23 cellular contexts compared by ENCODE assay signal in genomic region chr10:43482319-43483078, GRCh38. TPM values are rescaled to one million over a fixed set of nuclear protein-coding genes. Genes with fewer than 3 reads are reported as not detected.
DNase-seq lines count a peak whose midpoint lies in the region; ATAC-seq, FAIRE-seq and TF ChIP-seq lines count a peak whose summit lies in the region.
"Had no signal": no experiment of that assay in that cellular context is flagged by ENCODE, and none has a peak within 500 bp of the region (broad histone marks: within the 10 kb centered on the region; RNA-seq: fewer than 3 reads in every experiment).

No MANE protein-coding gene starts in this region.

- no peaks in the 10 kb centered on the region for H3K23me2 ChIP-seq in H1 (ENCODE audit: low read depth, low read length)

- 93% methylated on average over 2 of the region's 2 CpGs for WGBS in liver
- WGBS in right lobe of liver (ENCODE audit: insufficient coverage, low coverage, low lambda C conversion rate, missing lambda C conversion rate) = 88% methylated on average over 1 of the region's 2 CpGs
- 91% methylated on average over 2 of the region's 2 CpGs; no CpG with 5 or more reads in 1 of the 2 experiments for WGBS in H1 (ENCODE audit: extremely low coverage in 1 of 2, insufficient coverage in 1 of 2, insufficient read length in 1 of 2, insufficient replicate concordance in 2 of 2, low coverage in 1 of 2, low lambda C conversion rate in 2 of 2, missing lambda C conversion rate in 1 of 2), 2 experiments

- H3K14ac ChIP-seq in H1 (ENCODE audit: insufficient read length) = no peak overlapping the region

- H3K4me2 ChIP-seq in H1 (ENCODE audit: insufficient read depth in 1 of 2, low read depth in 2 of 2, low read length in 2 of 2) = no peak overlapping the region
- H3K4me2 ChIP-seq: BLaER1 had no signal

- peaks cover 8% of the 10 kb centered on the region for H3K9me3 Mint-ChIP-seq in MCF 10A (ENCODE audit: unreplicated experiment)

- TF ChIP-seq RAD21 in liver (IDR thresholded peaks at IDR 0.05) (no peak), H1 (IDR thresholded peaks at IDR 0.05 in 1 of 2, conservative IDR thresholded peaks at IDR 0.05 in 1 of 2; ENCODE audit: low read depth in 2 of 2, low read length in 2 of 2) (no peak)

- H3K9me3 ChIP-seq in liver (ENCODE audit: control insufficient read depth in 4 of 4, low read length in 3 of 4) (peaks cover 12 to 36% (median 29%) of the 10 kb centered on the region in 4 donors), right lobe of liver (peaks cover 0 to 26% (median 3%) of the 10 kb centered on the region in 4 donors), adipocyte (ENCODE audit: control insufficient read depth, low read length) (peaks cover 66% of the 10 kb centered on the region), H1 (ENCODE audit: insufficient read depth in 2 of 2, low read depth in 1 of 2, low read length in 1 of 2) (peaks cover 35 to 38% of the 10 kb centered on the region in 2 experiments)

- H3K4me1 ChIP-seq in liver (ENCODE audit: control insufficient read depth in 4 of 4, insufficient read depth in 4 of 4, low read length in 3 of 4) (no peaks in the 10 kb centered on the region), right lobe of liver (no peaks in the 10 kb centered on the region), adipocyte (ENCODE audit: control insufficient read depth, insufficient read depth, low read length) (no peaks in the 10 kb centered on the region), H1 (replicated peaks in 1 of 4; ENCODE audit: control insufficient read depth in 3 of 4, insufficient read depth in 4 of 4, low read length in 3 of 4) (no peaks in the 10 kb centered on the region)
- H3K4me1 ChIP-seq: BLaER1 had no signal

- no peak overlapping the region for H4K91ac ChIP-seq in H1 (replicated peaks; ENCODE audit: insufficient read length, low read length)

- H2BK20ac ChIP-seq in H1 (ENCODE audit: low read length) = no peak overlapping the region

- H3K36me3 Mint-ChIP-seq in MCF 10A (ENCODE audit: insufficient read depth, unreplicated experiment) = peaks cover 5% of the 10 kb centered on the region

- no peak overlapping the region for H3K27ac ChIP-seq in liver (ENCODE audit: low read depth in 1 of 2, low read length in 2 of 2)
- no peak overlapping the region for H3K27ac ChIP-seq in right lobe of liver
- H3K27ac ChIP-seq in H1 (ENCODE audit: low read depth, low read length) = no peak overlapping the region
- H3K27ac ChIP-seq: 22Rv1, BLaER1, GM23248, HL-60 had no signal

- no TSS peak for BruUV-seq in MCF 10A (replicated peaks; lab: Mats Ljungman, UMichigan)

- TF ChIP-seq EP300 in H1 (IDR thresholded peaks at IDR 0.05; ENCODE audit: borderline replicate concordance in 1 of 2, low read depth in 2 of 2, low read length in 2 of 2) = no peak

- H3K56ac ChIP-seq in H1 (replicated peaks; ENCODE audit: insufficient read length, low read depth, low read length) = no peak overlapping the region

- no peak overlapping the region for H4K8ac ChIP-seq in H1 (ENCODE audit: extremely low read depth, insufficient read depth, low read length)

- CTCF ChIA-PET in H1 (lab: Charles Lee; ENCODE audit: partially characterized antibody) = no interaction called here
- CTCF ChIA-PET in MCF 10A (lab: Yijun Ruan, JAX) = no interaction called here

- no peak overlapping the region for H2AFZ ChIP-seq in H1 (ENCODE audit: low read length)
- H2AFZ ChIP-seq: GM23248 had no signal

- POLR2A ChIA-PET in H1 (lab: Charles Lee; ENCODE audit: partially characterized antibody) = no interaction called here
- POLR2A ChIA-PET in MCF 10A (lab: Yijun Ruan, JAX) = no interaction called here

- H3K4ac ChIP-seq in H1 (replicated peaks; ENCODE audit: insufficient read length, low read depth, low read length) = no peak overlapping the region

- H4K20me1 ChIP-seq in H1 (replicated peaks in 1 of 2; ENCODE audit: control insufficient read depth in 1 of 2, insufficient read depth in 2 of 2, low read length in 2 of 2) = no peaks in the 10 kb centered on the region
- H4K20me1 ChIP-seq: BLaER1 had no signal

- TF ChIP-seq CTCF in liver (IDR thresholded peaks at IDR 0.05; ENCODE audit: low read depth, low read length, missing input control) (no peak), right lobe of liver (IDR thresholded peaks at IDR 0.05) (no peak), H1 (IDR thresholded peaks at IDR 0.05; ENCODE audit: control extremely low read depth in 1 of 3, insufficient read depth in 1 of 3, low read depth in 1 of 3, low read length in 3 of 3) (no peak), MCF 10A (IDR thresholded peaks at IDR 0.05; ENCODE audit: unreplicated experiment) (no peak)

- H3K27ac Mint-ChIP-seq in MCF 10A (ENCODE audit: low read depth, unreplicated experiment) = no peak overlapping the region
- H3K27ac Mint-ChIP-seq: CD14-positive monocyte; CD4-positive, alpha-beta memory T cell had no signal

- H3K27me3 ChIP-seq in liver (ENCODE audit: control insufficient read depth in 4 of 4, insufficient read depth in 4 of 4, low read length in 3 of 4) (no peaks in the 10 kb centered on the region), right lobe of liver (no peaks in the 10 kb centered on the region), adipocyte (replicated peaks; ENCODE audit: control insufficient read depth, insufficient read depth, low read length) (no peaks in the 10 kb centered on the region), H1 (replicated peaks in 1 of 4; ENCODE audit: control insufficient read depth in 3 of 4, extremely low read depth in 1 of 4, insufficient read depth in 3 of 4, low read length in 3 of 4) (no peaks in the 10 kb centered on the region)
- H3K27me3 ChIP-seq: BLaER1 had no signal

- H2BK5ac ChIP-seq in H1 (ENCODE audit: low read depth, low read length) = no peak overlapping the region

- H3K18ac ChIP-seq in H1 (ENCODE audit: extremely low read depth, low read length) = no peak overlapping the region

- no peak overlapping the region for H2BK120ac ChIP-seq in H1 (replicated peaks; ENCODE audit: low read depth, low read length)

- H2BK12ac ChIP-seq in H1 (ENCODE audit: low read depth, low read length) = no peak overlapping the region

- ATAC-seq in right lobe of liver (no peak), GM18868 (IDR thresholded peaks at IDR 0.05; ENCODE audit: unreplicated experiment) (no peak)
- ATAC-seq: GM12878 had no signal

- no peak overlapping the region for H2BK15ac ChIP-seq in H1 (ENCODE audit: low read length)

- H4K5ac ChIP-seq in H1 (ENCODE audit: insufficient read length, low read depth, low read length) = no peak overlapping the region

- intact Hi-C loops in right lobe of liver (cut with DNase I) (no loop called here), MCF 10A (cut with micrococcal nuclease) (no loop called here)

- no peaks in the 10 kb centered on the region for H3K79me2 ChIP-seq in H1 (ENCODE audit: control insufficient read depth in 1 of 2, insufficient read depth in 2 of 2, low read length in 2 of 2)

- H3K27me3 Mint-ChIP-seq in MCF 10A (ENCODE audit: insufficient read depth, unreplicated experiment) = no peaks in the 10 kb centered on the region
- H3K27me3 Mint-ChIP-seq: CD4-positive, alpha-beta memory T cell had no signal

- TF ChIP-seq POLR2A in right lobe of liver (IDR thresholded peaks at IDR 0.05) (no peak), H1 (IDR thresholded peaks at IDR 0.05; ENCODE audit: control extremely low read depth in 1 of 2, low read depth in 2 of 2, low read length in 2 of 2) (no peak)

- H3K4me1 Mint-ChIP-seq in MCF 10A (ENCODE audit: insufficient read depth, unreplicated experiment) = no peaks in the 10 kb centered on the region
- H3K4me1 Mint-ChIP-seq: CD14-positive monocyte; CD4-positive, alpha-beta memory T cell had no signal

- DNase-seq in right lobe of liver (no peak), adipocyte (ENCODE audit: low read depth) (no peak), H1 (ENCODE audit: low read depth in 1 of 2, low spot score in 2 of 2) (no peak), MCF 10A (ENCODE audit: unreplicated experiment) (no peak), NCI-H2029 treated with DMSO at 0.1 percent for 48 hours (lab: John Stamatoyannopoulos, UW) (no peak)
- DNase-seq: Calu3; CD4-positive, alpha-beta memory T cell; DND-41; EL; GM23248; HCEC 1CT; IMR-90; Kasumi-1; KBM-7 had no signal

- H3K4me3 ChIP-seq in liver (ENCODE audit: low read depth in 1 of 3, low read length in 3 of 3) (peak overlapping the region in 2 of 3 donors; percentile 8 to 54), right lobe of liver (no peak overlapping the region), adipocyte (ENCODE audit: low read length) (peak overlapping the region; percentile 61), H1 (ENCODE audit: extremely low read depth in 1 of 4, insufficient read depth in 2 of 4, low read depth in 3 of 4, low read length in 4 of 4) (no peak overlapping the region)
- H3K4me3 ChIP-seq: BLaER1, GM12878, GM23248 had no signal

- H3K23ac ChIP-seq in H1 (ENCODE audit: insufficient read length) = no peak overlapping the region

- peaks cover 0 to 16% (median 7%) of the 10 kb centered on the region in 4 donors for H3K36me3 ChIP-seq in liver (ENCODE audit: control insufficient read depth in 4 of 4, insufficient read depth in 3 of 4, low read depth in 1 of 4, low read length in 3 of 4)
- H3K36me3 ChIP-seq in right lobe of liver = peaks cover 0 to 4% (median 0%) of the 10 kb centered on the region in 4 donors
- peaks cover 24% of the 10 kb centered on the region for H3K36me3 ChIP-seq in adipocyte (ENCODE audit: control insufficient read depth, insufficient read depth, low read length, severe bottlenecking)
- no peaks in the 10 kb centered on the region; a peak in 1 of 8 replicates for H3K36me3 ChIP-seq in H1 (ENCODE audit: control insufficient read depth in 2 of 4, insufficient read depth in 4 of 4, low read length in 3 of 4)

- H2AK5ac ChIP-seq in H1 (ENCODE audit: low read depth, low read length) = no peak overlapping the region

- no peak overlapping the region for H3K4me3 Mint-ChIP-seq in MCF 10A (ENCODE audit: unreplicated experiment)
- H3K4me3 Mint-ChIP-seq: CD14-positive monocyte; CD4-positive, alpha-beta memory T cell had no signal

- no peaks in the 10 kb centered on the region for H3K79me1 ChIP-seq in H1 (ENCODE audit: low read depth, low read length)

- FAIRE-seq in H1 (lab: Jason Lieb, UNC) = no peak
- FAIRE-seq: GM12878, H54, HTR-8/SVneo had no signal

- H3K9ac ChIP-seq in liver (ENCODE audit: low read depth in 1 of 2, low read length in 2 of 2) (no peak overlapping the region), adipocyte (ENCODE audit: low read length) (no peak overlapping the region), H1 (replicated peaks in 1 of 4; ENCODE audit: extremely low read depth in 1 of 4, low read depth in 3 of 4, low read length in 3 of 4) (no peak overlapping the region)
- H3K9ac ChIP-seq: BLaER1, GM23248 had no signal

RNA-seq across cellular contexts. Expression of gene ZNF487, which starts 45.6 kb away (rescaled TPM):
- 1 to 10 TPM; 1.5 to 4.8 TPM for total RNA-seq in liver
- polyA plus RNA-seq in liver = 1 to 10 TPM; 1.3 to 2.3 TPM
- total RNA-seq in right lobe of liver = 1 to 10 TPM; 1.4 to 3.0 (median 1.8) TPM
- total RNA-seq in H1 (2021; fragmentation: NEBNext Ultra II Directional; extraction: Animal tissue kit (Norgen Biotek cat#: 25700)) = 1.9 TPM in 2 replicates
- 1.9 and 2.5 TPM in 2 replicates for polyA plus RNA-seq in H1 (2011; rRNA removed)
- 1.8 TPM for polyA plus RNA-seq in H1 (2011; cell fraction: cytosol; rRNA removed)
- 2.7 TPM for polyA plus RNA-seq in H1 (2011; cell fraction: nucleus; rRNA removed)
- 0.97 to 1.6 TPM (median 1.3 TPM) in 4 replicates for polyA plus RNA-seq in H1 (2012, experiment 1 of 2)
- 1.8 TPM for polyA plus RNA-seq in H1 (2012, experiment 2 of 2)
- 1.6 TPM for polyA plus RNA-seq in H1 (2013, experiment 1 of 2)
- polyA plus RNA-seq in H1 (2013, experiment 2 of 2) = 1.4 TPM
- polyA minus RNA-seq in H1 (2011; rRNA and poly(A)+ RNA removed) = 0.57 and 3.0 TPM in 2 replicates
- not detected for polyA minus RNA-seq in H1 (2011; cell fraction: cytosol; rRNA and poly(A)+ RNA removed)
- polyA minus RNA-seq in H1 (2011; cell fraction: nucleus; rRNA and poly(A)+ RNA removed) = 3.3 TPM
- 2.2 and 2.6 TPM in 2 replicates for total RNA-seq in MCF 10A (2022)

Comparison
In these comparisons a context has a peak if more than half of its experiments do, and no peak if none do; other contexts are left out.
1. H3K4me3 ChIP-seq: peak in liver (2 of 3) and adipocyte (single experiment); none in right lobe of liver (0 of 3) and H1 (0 of 4).